Comparison of ENCODE assay signal across 17 cellular contexts in the genomic region with DNA sequence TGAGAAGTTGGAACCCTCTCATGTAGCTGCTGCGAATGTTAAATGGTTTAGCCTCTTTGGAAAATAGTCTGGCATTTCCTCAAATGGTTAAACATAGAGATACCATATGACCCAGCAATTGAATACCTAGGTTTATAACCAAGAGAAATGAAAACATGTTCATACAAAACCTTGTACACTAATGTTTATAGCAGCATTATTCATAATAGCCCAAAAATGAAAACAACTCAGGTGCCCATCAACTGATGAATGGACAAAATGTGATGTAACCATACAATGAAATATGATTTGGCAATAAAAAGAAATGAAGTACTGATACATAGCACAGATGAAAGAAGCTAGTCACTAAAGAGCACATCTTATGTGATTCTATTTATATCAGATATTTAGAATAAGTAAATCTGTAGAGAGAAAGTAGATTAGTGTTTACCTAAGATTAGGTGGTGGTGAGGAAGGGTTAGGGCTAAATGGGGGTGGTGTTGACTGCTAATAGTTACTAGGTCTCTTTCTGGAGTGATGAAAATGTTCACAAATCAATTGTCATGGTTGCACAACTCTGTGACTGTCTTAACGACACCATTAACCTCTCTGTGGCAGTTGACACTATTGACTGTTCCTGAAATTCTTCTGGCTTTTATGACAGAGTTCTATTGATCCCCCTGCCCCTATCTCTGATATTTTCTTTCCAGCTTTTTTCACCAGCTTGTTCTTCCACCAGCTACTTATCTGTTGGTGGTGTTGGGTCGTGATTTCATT. TPM values are rescaled to one million over a fixed set of nuclear protein-coding genes. Genes with fewer than 3 reads are reported as not detected.
DNase-seq lines count a peak whose midpoint lies in the region; ATAC-seq and TF ChIP-seq lines count a peak whose summit lies in the region.
"Had no signal": no experiment of that assay in that cellular context is flagged by ENCODE, and none has a peak within 500 bp of the region (broad histone marks: within the 10 kb centered on the region; RNA-seq: fewer than 3 reads in every experiment).

No MANE protein-coding gene starts in this region.

- peaks cover 3% of the 10 kb centered on the region for H3K36me3 Mint-ChIP-seq in CD4-positive, CD25-positive, alpha-beta regulatory T cell
- no peaks in the 10 kb centered on the region for H3K36me3 Mint-ChIP-seq in natural killer cell treated with Interleukin-12 subunit alpha and Interleukin-12 subunit beta and Interleukin-15 and Interleukin-18, amount 100 ng/mL, for 72 hours

- no peaks in the 10 kb centered on the region for H3K9me3 Mint-ChIP-seq in CD4-positive, CD25-positive, alpha-beta regulatory T cell
- no peaks in the 10 kb centered on the region for H3K9me3 Mint-ChIP-seq in natural killer cell treated with Interleukin-12 subunit alpha and Interleukin-12 subunit beta and Interleukin-15 and Interleukin-18, amount 100 ng/mL, for 72 hours

- ATAC-seq in CD4-positive, CD25-positive, alpha-beta regulatory T cell (ENCODE audit: low read depth in 2 of 2), result no peak
- no peak for ATAC-seq in natural killer cell treated with Interleukin-12 subunit alpha and Interleukin-12 subunit beta and Interleukin-15 and Interleukin-18, amount 100 ng/mL, for 72 hours
- ATAC-seq: activated CD4-positive, alpha-beta T cell treated with anti-CD3 and anti-CD28 coated beads for 36 hours had no signal

- no peaks in the 10 kb centered on the region for H3K27me3 Mint-ChIP-seq in CD4-positive, CD25-positive, alpha-beta regulatory T cell
- no peaks in the 10 kb centered on the region for H3K27me3 Mint-ChIP-seq in natural killer cell treated with Interleukin-12 subunit alpha and Interleukin-12 subunit beta and Interleukin-15 and Interleukin-18, amount 100 ng/mL, for 72 hours
- H3K27me3 Mint-ChIP-seq: activated CD4-positive, alpha-beta T cell treated with anti-CD3 and anti-CD28 coated beads for 36 hours had no signal

- no peak for TF ChIP-seq CTCF in ascending aorta (IDR thresholded peaks at IDR 0.05)
- TF ChIP-seq CTCF in testis (IDR thresholded peaks at IDR 0.05), result no peak

- no peaks in the 10 kb centered on the region for H3K4me1 ChIP-seq in CD4-positive, CD25-positive, alpha-beta regulatory T cell (ENCODE audit: control insufficient read depth, insufficient read depth, low read length, poor library complexity, severe bottlenecking)
- H3K4me1 ChIP-seq in ascending aorta, result peaks cover 10 to 41% of the 10 kb centered on the region in 2 donors
- peaks cover 38% of the 10 kb centered on the region for H3K4me1 ChIP-seq in testis

- intact Hi-C loops in ascending aorta (cut with DNase I) (loop anchor here (5.0 kb wide), 1 partner anchor 39 kb away; no protein-coding TSS in a partner anchor), testis (cut with DNase I; ENCODE audit: low total_unique reads) (no loop called here)

- no peak overlapping the region for H3K4me3 ChIP-seq in CD4-positive, CD25-positive, alpha-beta regulatory T cell (ENCODE audit: low read depth, low read length)
- H3K4me3 ChIP-seq in ascending aorta, result no peak overlapping the region
- no peak overlapping the region for H3K4me3 ChIP-seq in testis
- H3K4me3 ChIP-seq: PC-9, stomach had no signal

- H3K4me1 Mint-ChIP-seq in CD4-positive, CD25-positive, alpha-beta regulatory T cell, result peaks cover 21 to 34% (median 28%) of the 10 kb centered on the region in 4 donors
- H3K4me1 Mint-ChIP-seq in natural killer cell treated with Interleukin-12 subunit alpha and Interleukin-12 subunit beta and Interleukin-15 and Interleukin-18, amount 100 ng/mL, for 72 hours (ENCODE audit: low read depth in 2 of 2), result peaks cover 36 to 42% of the 10 kb centered on the region in 2 donors

- no peaks in the 10 kb centered on the region for H3K36me3 ChIP-seq in CD4-positive, CD25-positive, alpha-beta regulatory T cell (ENCODE audit: control insufficient read depth, insufficient read depth, low read length)
- peaks cover 0 to 9% of the 10 kb centered on the region in 2 donors for H3K36me3 ChIP-seq in ascending aorta
- no peaks in the 10 kb centered on the region for H3K36me3 ChIP-seq in testis (ENCODE audit: low read depth, missing control alignments)

- no peak overlapping the region for H3K4me3 Mint-ChIP-seq in CD4-positive, CD25-positive, alpha-beta regulatory T cell
- no peak overlapping the region for H3K4me3 Mint-ChIP-seq in natural killer cell treated with Interleukin-12 subunit alpha and Interleukin-12 subunit beta and Interleukin-15 and Interleukin-18, amount 100 ng/mL, for 72 hours
- H3K4me3 Mint-ChIP-seq: activated CD4-positive, alpha-beta T cell treated with anti-CD3 and anti-CD28 coated beads for 36 hours had no signal

- H3K27me3 ChIP-seq in CD4-positive, CD25-positive, alpha-beta regulatory T cell (ENCODE audit: control insufficient read depth, insufficient read depth, low read length), result no peaks in the 10 kb centered on the region
- H3K27me3 ChIP-seq in ascending aorta (no peaks in the 10 kb centered on the region), testis (no peaks in the 10 kb centered on the region)
- H3K27me3 ChIP-seq: stomach had no signal

- H3K27ac Mint-ChIP-seq in CD4-positive, CD25-positive, alpha-beta regulatory T cell, result peak overlapping the region in 2 of 3 donors; percentile 0 to 76
- H3K27ac Mint-ChIP-seq in natural killer cell treated with Interleukin-12 subunit alpha and Interleukin-12 subunit beta and Interleukin-15 and Interleukin-18, amount 100 ng/mL, for 72 hours, result peak overlapping the region; percentile 37 to 42
- H3K27ac Mint-ChIP-seq: activated CD4-positive, alpha-beta T cell treated with anti-CD3 and anti-CD28 coated beads for 36 hours had no signal

- DNase-seq in CD4-positive, CD25-positive, alpha-beta regulatory T cell, result no peak
- peak; percentile 16 for DNase-seq in HuH-7.5 (ENCODE audit: low spot score)
- no peak for DNase-seq in ascending aorta (ENCODE audit: low spot score in 2 of 2)
- DNase-seq in natural killer cell treated with Interleukin-12 subunit alpha and Interleukin-12 subunit beta and Interleukin-15 and Interleukin-18, amount 100 ng/mL, for 72 hours (ENCODE audit: low spot score), result no peak
- no peak for DNase-seq in NCI-H2107 treated with DMSO at 0.1 percent for 48 hours (lab: John Stamatoyannopoulos, UW; ENCODE audit: unreplicated experiment)
- DNase-seq in testis, result no peak
- no peak for DNase-seq in globus pallidus (ENCODE audit: low spot score)
- DNase-seq in NCI-H1694 (lab: John Stamatoyannopoulos, UW), result no peak
- DNase-seq: activated CD4-positive, alpha-beta T cell treated with anti-CD3 and anti-CD28 coated beads for 36 hours; aorta; C1 segment of cervical spinal cord; effector CD4-positive, alpha-beta T cell; NCI-H2107; PC-9; right cardiac atrium; stomach; T-helper 1 cell had no signal

- no peak for TF ChIP-seq POLR2A in testis (IDR thresholded peaks at IDR 0.05)

- H3K9me3 ChIP-seq in CD4-positive, CD25-positive, alpha-beta regulatory T cell (ENCODE audit: control insufficient read depth in 2 of 2, low read length in 2 of 2), result no peaks in the 10 kb centered on the region
- H3K9me3 ChIP-seq in ascending aorta, result no peaks in the 10 kb centered on the region
- no peaks in the 10 kb centered on the region for H3K9me3 ChIP-seq in testis
- H3K9me3 ChIP-seq: stomach had no signal

- WGBS in testis, 2 donors, result 71 to 91% methylated on average over 3 of the region's 3 CpGs

- no peak overlapping the region for H3K27ac ChIP-seq in CD4-positive, CD25-positive, alpha-beta regulatory T cell (ENCODE audit: insufficient read depth, low read length, poor library complexity, severe bottlenecking)
- H3K27ac ChIP-seq in ascending aorta, result peak overlapping the region; percentile 9 to 34
- no peak overlapping the region for H3K27ac ChIP-seq in testis
- H3K27ac ChIP-seq: PC-9 had no signal

RNA-seq across cellular contexts. Expression of gene VCL, which starts 35.2 kb away (rescaled TPM):
- 39.2 TPM for total RNA-seq in CD4-positive, CD25-positive, alpha-beta regulatory T cell
- polyA plus RNA-seq in CD4-positive, CD25-positive, alpha-beta regulatory T cell, result 10 to 100 TPM; 11.4 to 16.1 (median 13.9) TPM
- total RNA-seq in ascending aorta (333 TPM), testis (100 to 1,000 TPM; 267 to 272 TPM)
- 10 to 100 TPM; 42.1 to 51.4 TPM for total RNA-seq in natural killer cell treated with Interleukin-12 subunit alpha and Interleukin-12 subunit beta and Interleukin-15 and Interleukin-18, amount 100 ng/mL, for 72 hours
- 106 TPM for polyA plus RNA-seq in testis (ENCODE audit: insufficient read depth, low read depth, low replicate concordance)

Comparison
In these comparisons a context has a peak if more than half of its experiments do, and no peak if none do; other contexts are left out.
1. H3K27ac ChIP-seq: peak in ascending aorta (2 of 2); none in CD4-positive, CD25-positive, alpha-beta regulatory T cell (single experiment) and testis (0 of 2).